ENCODE assay signal across 10 cellular contexts in genomic region chr6:53854843-53855567, GRCh38.
DNase-seq lines count a peak whose midpoint lies in the region; ATAC-seq and TF ChIP-seq lines count a peak whose summit lies in the region.
"Had no signal": no experiment of that assay in that cellular context is flagged by ENCODE, and none has a peak within 500 bp of the region (broad histone marks: within the 10 kb centered on the region; RNA-seq: fewer than 3 reads in every experiment).

No MANE protein-coding gene starts in this region.

- H3K27ac ChIP-seq in left lung = no peak overlapping the region
- H3K27ac ChIP-seq: thyroid gland had no signal

- H3K4me1 ChIP-seq in left lung = no peaks in the 10 kb centered on the region

- no peaks in the 10 kb centered on the region for H3K27me3 ChIP-seq in left lung
- H3K27me3 ChIP-seq: thyroid gland had no signal

- peak; percentile 93 for ATAC-seq in GM18867 (IDR thresholded peaks at IDR 0.05; ENCODE audit: unreplicated experiment)
- peak; percentile 98 for ATAC-seq in GM21619 (IDR thresholded peaks at IDR 0.05; ENCODE audit: unreplicated experiment)
- peak; percentile 88 for ATAC-seq in HG03520 (IDR thresholded peaks at IDR 0.05; ENCODE audit: unreplicated experiment)
- peak; percentile 86 for ATAC-seq in left lung

- intact Hi-C loops in left lung (cut with DNase I) = no loop called here

- TF ChIP-seq CTCF in left lung (IDR thresholded peaks at IDR 0.05) = no peak

- no peaks in the 10 kb centered on the region for H3K36me3 ChIP-seq in left lung
- H3K36me3 ChIP-seq: thyroid gland had no signal

- DNase-seq in left lung (no peak), NCI-H2171 treated with DMSO at 0.1 percent for 48 hours (lab: John Stamatoyannopoulos, UW) (no peak), NCI-H1417 (lab: John Stamatoyannopoulos, UW) (no peak), NCI-H345 (lab: John Stamatoyannopoulos, UW) (no peak), cerebellar nuclear complex (lab: John Stamatoyannopoulos, UW) (no peak)
- DNase-seq: DND-41, thyroid gland had no signal

- H3K4me3 ChIP-seq in left lung = no peak overlapping the region
- H3K4me3 ChIP-seq: thyroid gland had no signal

- H3K9me3 ChIP-seq in left lung = no peaks in the 10 kb centered on the region
- H3K9me3 ChIP-seq: thyroid gland had no signal
